Comparison of ENCODE assay signal across 8 cellular contexts in genomic region chrX:130086414-130087207, GRCh38. TPM values are rescaled to one million over a fixed set of nuclear protein-coding genes. Genes with fewer than 3 reads are reported as not detected.
DNase-seq lines count a peak whose midpoint lies in the region; ATAC-seq and TF ChIP-seq lines count a peak whose summit lies in the region.

No MANE protein-coding gene starts in this region.

- TF ChIP-seq CTCF in heart right ventricle (IDR thresholded peaks at IDR 0.05) (no peak), right atrium auricular region (IDR thresholded peaks at IDR 0.05) (no peak), vagina (IDR thresholded peaks at IDR 0.05) (no peak)

- H3K36me3 ChIP-seq in heart right ventricle, result no peaks in the 10 kb centered on the region
- no peaks in the 10 kb centered on the region for H3K36me3 ChIP-seq in right atrium auricular region
- no peaks in the 10 kb centered on the region for H3K36me3 ChIP-seq in vagina

- H3K27ac ChIP-seq in heart right ventricle (peak overlapping the region in 6 of 10 donors; percentile 48 to 83 (median 72)), right atrium auricular region (peak overlapping the region in 1 of 2 donors; percentile 14), vagina (peak overlapping the region; percentile 38)

- H3K9me3 ChIP-seq in heart right ventricle (no peaks in the 10 kb centered on the region), right atrium auricular region (no peaks in the 10 kb centered on the region), vagina (no peaks in the 10 kb centered on the region)

- TF ChIP-seq POLR2A in vagina (IDR thresholded peaks at IDR 0.05), result no peak

- 79 to 81% methylated on average over 12 to 13 of the region's 13 CpGs for WGBS in heart right ventricle, 2 donors

- H3K4me3 ChIP-seq in heart right ventricle (peak overlapping the region in 1 of 10 donors; percentile 37), right atrium auricular region (no peak overlapping the region), vagina (no peak overlapping the region)

- peaks cover 0 to 4% (median 0%) of the 10 kb centered on the region in 7 donors for H3K27me3 ChIP-seq in heart right ventricle
- H3K27me3 ChIP-seq in right atrium auricular region, result no peaks in the 10 kb centered on the region
- no peaks in the 10 kb centered on the region for H3K27me3 ChIP-seq in vagina

- DNase-seq in heart right ventricle, result no peak
- no peak for DNase-seq in right atrium auricular region (ENCODE audit: low spot score)
- peak; percentile 56 for DNase-seq in activated CD4-positive, CD25-positive, alpha-beta regulatory T cell treated with anti-CD3 and anti-CD28 coated beads, Interleukin-2, amount 50 U/mL, for 72 hours
- no peak for DNase-seq in left cardiac atrium
- no peak for DNase-seq in vagina (ENCODE audit: extremely low spot score in 2 of 2)
- DNase-seq in NCI-H2029 (lab: John Stamatoyannopoulos, UW), result no peak
- no peak for DNase-seq in cerebellar cortex (ENCODE audit: low spot score)

- ATAC-seq in heart right ventricle, result peak in 1 of 8 donors; percentile 21
- peak; percentile 33 for ATAC-seq in HG03520 (IDR thresholded peaks at IDR 0.05; ENCODE audit: unreplicated experiment)
- ATAC-seq in left cardiac atrium, result peak; percentile 25 to 48

- intact Hi-C loops in heart right ventricle (cut with DNase I), result no loop called here
- intact Hi-C loops in left cardiac atrium (cut with DNase I), result no loop called here
- intact Hi-C loops in vagina (cut with DNase I), result no loop called here

- H3K4me1 ChIP-seq in heart right ventricle, result peaks cover 0 to 89% (median 14%) of the 10 kb centered on the region in 9 donors
- H3K4me1 ChIP-seq in right atrium auricular region, result peaks cover 0 to 35% of the 10 kb centered on the region in 2 donors
- peaks cover 40% of the 10 kb centered on the region for H3K4me1 ChIP-seq in vagina

RNA-seq across cellular contexts. Expression of gene ELF4, which starts 23.7 kb away (rescaled TPM):
- total RNA-seq in heart right ventricle (1 to 10 TPM; 1.8 to 8.6 (median 2.7) TPM), right atrium auricular region (1 to 10 TPM; 4.1 to 8.6 TPM), left cardiac atrium (1 to 10 TPM; 4.2 to 6.4 TPM), vagina (14.7 TPM)
- polyA plus RNA-seq in heart right ventricle, result 1 to 10 TPM; 1.8 to 4.1 TPM
